In genomic region chr15:83545803-83546534, GRCh38 we compare ENCODE assay signal across 21 cellular contexts.
DNase-seq lines count a peak whose midpoint lies in the region; ATAC-seq and TF ChIP-seq lines count a peak whose summit lies in the region.
"Had no signal": no experiment of that assay in that cellular context is flagged by ENCODE, and none has a peak within 500 bp of the region (broad histone marks: within the 10 kb centered on the region; RNA-seq: fewer than 3 reads in every experiment).

No MANE protein-coding gene starts in this region.

- H3K4me1 Mint-ChIP-seq in endothelial cell (ENCODE audit: unreplicated experiment) = peaks cover 33% of the 10 kb centered on the region
- peaks cover 6% of the 10 kb centered on the region for H3K4me1 Mint-ChIP-seq in neural crest cell
- H3K4me1 Mint-ChIP-seq in progenitor cell of endocrine pancreas (ENCODE audit: low read depth) = peaks cover 7% of the 10 kb centered on the region
- H3K4me1 Mint-ChIP-seq: B cell; CD4-positive, CD25-positive, alpha-beta regulatory T cell had no signal

- peak; percentile 60 for DNase-seq in ELF-1 (ENCODE audit: low read depth, low spot score)
- DNase-seq in SK-N-MC (ENCODE audit: low read depth, low spot score) = no peak
- DNase-seq in endothelial cell (ENCODE audit: low spot score) = no peak
- DNase-seq in neural crest cell (ENCODE audit: low read depth, low spot score) = no peak
- DNase-seq in NCI-H510A treated with DMSO at 0.1 percent for 48 hours (lab: John Stamatoyannopoulos, UW) = no peak
- DNase-seq in head of caudate nucleus = no peak
- DNase-seq in progenitor cell of endocrine pancreas (ENCODE audit: low spot score, unreplicated experiment) = no peak
- DNase-seq: 8988T; CD4-positive, CD25-positive, alpha-beta regulatory T cell; COR-L47; GDM1; GM23248; KG1; MV-4-11; NCI-H1417 treated with DMSO at 0.1 percent for 48 hours; NCI-H187 treated with DMSO at 0.1 percent for 48 hours; NCI-H345; NCI-H526; SJCRH30 had no signal

- H3K36me3 Mint-ChIP-seq in endothelial cell (ENCODE audit: low read depth, unreplicated experiment) (no peaks in the 10 kb centered on the region), neural crest cell (ENCODE audit: low read depth) (peaks cover 7% of the 10 kb centered on the region), progenitor cell of endocrine pancreas (ENCODE audit: insufficient read depth) (peaks cover 1% of the 10 kb centered on the region)
- H3K36me3 Mint-ChIP-seq: CD4-positive, CD25-positive, alpha-beta regulatory T cell had no signal

- H3K4me3 Mint-ChIP-seq in endothelial cell (ENCODE audit: unreplicated experiment) = no peak overlapping the region
- H3K4me3 Mint-ChIP-seq in neural crest cell = no peak overlapping the region
- H3K4me3 Mint-ChIP-seq in progenitor cell of endocrine pancreas (ENCODE audit: low read depth) = no peak overlapping the region
- H3K4me3 Mint-ChIP-seq: B cell; CD4-positive, CD25-positive, alpha-beta regulatory T cell had no signal

- no peak for ATAC-seq in GM19351 (IDR thresholded peaks at IDR 0.05; ENCODE audit: unreplicated experiment)

- H3K9me3 Mint-ChIP-seq in endothelial cell (ENCODE audit: unreplicated experiment) (no peaks in the 10 kb centered on the region), neural crest cell (peaks cover 22% of the 10 kb centered on the region), progenitor cell of endocrine pancreas (ENCODE audit: low read depth) (peaks cover 19% of the 10 kb centered on the region)

- peak overlapping the region; percentile 49; the same call in 1 of the 2 replicates for H3K27ac ChIP-seq in SK-N-MC
- H3K27ac ChIP-seq: GM23248, SJCRH30 had no signal

- no peaks in the 10 kb centered on the region for H3K36me3 ChIP-seq in SK-N-MC (ENCODE audit: insufficient read depth, low read length)
- H3K36me3 ChIP-seq: SJCRH30 had no signal

- intact Hi-C loops in head of caudate nucleus (cut with DNase I) = no loop called here

- H3K27ac Mint-ChIP-seq in endothelial cell (ENCODE audit: unreplicated experiment) (peak overlapping the region; percentile 40), neural crest cell (ENCODE audit: unreplicated experiment) (peak overlapping the region; percentile 15), progenitor cell of endocrine pancreas (no peak overlapping the region)
- H3K27ac Mint-ChIP-seq: B cell; CD4-positive, CD25-positive, alpha-beta regulatory T cell had no signal

- no peak overlapping the region for H3K4me3 ChIP-seq in SK-N-MC
- H3K4me3 ChIP-seq: GM23248, SJCRH30 had no signal

- no peaks in the 10 kb centered on the region for H3K9me3 ChIP-seq in SK-N-MC (ENCODE audit: low read depth, low read length)
- H3K9me3 ChIP-seq: SJCRH30 had no signal

- no peak overlapping the region for H3K9ac ChIP-seq in SK-N-MC (ENCODE audit: insufficient read length)
- H3K9ac ChIP-seq: GM23248 had no signal

- TF ChIP-seq CTCF in endothelial cell (IDR thresholded peaks at IDR 0.05; ENCODE audit: unreplicated experiment) (no peak), neural crest cell (conservative IDR thresholded peaks at IDR 0.05) (no peak), progenitor cell of endocrine pancreas (IDR thresholded peaks at IDR 0.05; ENCODE audit: unreplicated experiment) (no peak)

- H3K27me3 Mint-ChIP-seq in endothelial cell (ENCODE audit: unreplicated experiment) (no peaks in the 10 kb centered on the region), neural crest cell (ENCODE audit: low read depth) (peaks cover 2% of the 10 kb centered on the region), progenitor cell of endocrine pancreas (no peaks in the 10 kb centered on the region)
